1 cellular context compared by ENCODE assay signal in the genomic region with DNA sequence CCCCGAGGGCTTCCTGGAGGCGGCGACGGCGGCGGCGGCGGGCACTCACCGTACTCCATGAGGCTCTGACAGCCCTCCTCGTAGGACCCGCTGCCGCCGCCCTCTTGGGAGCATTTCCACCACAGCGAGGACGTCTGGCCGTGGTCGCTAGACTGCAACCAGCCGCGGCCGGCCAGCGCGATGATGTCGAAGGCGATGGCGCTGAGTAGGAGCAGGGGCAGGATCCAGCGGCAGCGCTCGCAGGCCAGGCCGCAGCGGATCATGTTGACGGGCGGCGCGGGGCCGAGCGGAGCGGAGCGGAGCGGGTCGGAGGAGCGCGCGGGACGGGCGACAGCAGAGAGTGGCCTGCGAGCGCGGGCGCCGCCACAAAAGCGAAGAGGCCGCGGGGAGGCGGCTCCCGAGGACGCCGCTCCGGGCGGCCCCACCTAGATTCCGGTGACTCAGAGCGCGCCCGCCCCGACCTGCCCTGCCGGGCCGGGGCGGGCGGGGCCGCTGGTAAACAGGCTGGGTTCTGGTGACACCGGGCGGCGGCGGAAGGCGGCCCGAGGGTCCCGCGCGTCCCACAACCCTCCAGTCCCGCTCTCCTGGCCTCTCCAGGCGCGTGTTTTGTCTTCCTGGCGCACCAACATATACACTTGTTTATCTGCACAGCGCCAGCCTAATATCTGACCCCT.
A peak's percentile ranks its signal among the peaks of the same experiment; 100 is the strongest.
TF ChIP-seq lines count a peak whose summit lies in the region.

A gene (minus strand): TSS at position 342 of the 674 bp plus-strand sequence. CDS start 79 bp downstream, at position 263.

TF ChIP-seq in A549, 52 proteins besides CTCF, POLR2A, EP300 and RAD21 (continued from another document):
- TF ChIP-seq ZFP36 (IDR thresholded peaks at IDR 0.05; ENCODE audit: borderline replicate concordance, partially characterized antibody): peak; percentile 99
- TF ChIP-seq JUN (IDR thresholded peaks at IDR 0.05): peak in 1 of 2 experiments; percentile 69; a peak in 2 of 5 replicates
